ENCODE assay signal across 27 cellular contexts in the genomic region with DNA sequence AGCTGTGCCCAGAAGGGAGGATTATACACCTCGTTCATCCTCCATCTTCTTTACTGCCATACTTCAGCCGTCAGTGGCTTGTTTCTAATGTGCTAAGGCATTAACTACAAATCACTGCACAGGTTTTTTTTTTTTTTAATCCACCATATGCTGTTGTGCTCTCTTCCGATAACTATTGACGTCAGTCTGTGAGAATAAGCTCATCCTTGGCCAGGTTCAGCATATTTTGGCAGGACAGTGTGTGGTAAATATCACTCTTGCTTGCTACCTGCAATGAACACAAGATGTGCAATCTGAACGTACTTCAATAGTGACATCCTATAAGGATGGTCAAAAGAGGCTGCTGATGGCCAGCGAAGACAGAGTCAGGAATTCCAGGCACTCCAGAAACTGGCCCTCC.
"Had no signal": no experiment of that assay in that cellular context is flagged by ENCODE, and none has a peak within 500 bp of the region (broad histone marks: within the 10 kb centered on the region; RNA-seq: fewer than 3 reads in every experiment).

No MANE protein-coding gene starts in this region.

- H3K4me1 Mint-ChIP-seq: memory B cell; stimulated activated effector memory CD8-positive, alpha-beta T cell treated with anti-CD3 and anti-CD28 coated beads, Interleukin-12 subunit alpha, Interleukin-12 subunit beta, amount 100 ng/mL, for 72 hours had no signal

- FAIRE-seq: endothelial cell of umbilical vein, urothelium cell line had no signal

- H3K27ac ChIP-seq: hepatocyte, left ventricle myocardium inferior, lower lobe of right lung, parathyroid adenoma, prostate gland, right lobe of liver, suprapubic skin, thyroid gland had no signal

- H3K4me1 ChIP-seq: left ventricle myocardium inferior, lower lobe of right lung, parathyroid adenoma, prostate gland, right lobe of liver, suprapubic skin, thyroid gland had no signal

- H3K27me3 ChIP-seq: hepatocyte, right lobe of liver, suprapubic skin, thyroid gland had no signal

- H3K36me3 ChIP-seq: left ventricle myocardium inferior, lower lobe of right lung, prostate gland, right lobe of liver, suprapubic skin, thyroid gland had no signal

- H3K27ac Mint-ChIP-seq: endodermal cell; memory B cell; natural killer cell treated with Interleukin-12 subunit alpha and Interleukin-12 subunit beta and Interleukin-15 and Interleukin-18, amount 100 ng/mL, for 72 hours; stimulated activated effector memory CD8-positive, alpha-beta T cell treated with anti-CD3 and anti-CD28 coated beads, Interleukin-12 subunit alpha, Interleukin-12 subunit beta, amount 100 ng/mL, for 72 hours; type B pancreatic cell had no signal

- H3K9ac ChIP-seq: parathyroid adenoma had no signal

- H2AFZ ChIP-seq: hepatocyte, parathyroid adenoma had no signal

- H3K4me2 ChIP-seq: hepatocyte had no signal

- H3K9me3 Mint-ChIP-seq: memory B cell had no signal

- H3K9me3 ChIP-seq: left ventricle myocardium inferior, lower lobe of right lung, prostate gland, right lobe of liver, suprapubic skin, thyroid gland had no signal

- DNase-seq: dermis blood vessel endothelial cell; endodermal cell; erythroblast; foreskin melanocyte; head of caudate nucleus; kidney; left cardiac atrium; left ventricle myocardium inferior; lower lobe of right lung; midbrain; occipital lobe; retina; right lobe of liver; stimulated activated CD4-positive, alpha-beta T cell treated with anti-CD3 and anti-CD28 coated beads, Interleukin-4, amount 100 ng/mL, for 1 hour; stimulated activated CD8-positive, alpha-beta memory T cell treated with anti-CD3 and anti-CD28 coated beads, Interleukin-4, amount 100 ng/mL, for 48 hours; stimulated activated naive CD8-positive, alpha-beta T cell treated with anti-CD3 and anti-CD28 coated beads, Interleukin-15, Interleukin-2, amounts not matched to agents 100 U/mL and 50 U/mL, for 24 hours; thyroid gland had no signal

- H3K36me3 Mint-ChIP-seq: memory B cell; natural killer cell treated with Interleukin-12 subunit alpha and Interleukin-12 subunit beta and Interleukin-15 and Interleukin-18, amount 100 ng/mL, for 72 hours; stimulated activated effector memory CD8-positive, alpha-beta T cell treated with anti-CD3 and anti-CD28 coated beads, Interleukin-12 subunit alpha, Interleukin-12 subunit beta, amount 100 ng/mL, for 72 hours; type B pancreatic cell had no signal

- H3K4me3 Mint-ChIP-seq: endodermal cell; memory B cell; natural killer cell treated with Interleukin-12 subunit alpha and Interleukin-12 subunit beta and Interleukin-15 and Interleukin-18, amount 100 ng/mL, for 72 hours; stimulated activated effector memory CD8-positive, alpha-beta T cell treated with anti-CD3 and anti-CD28 coated beads, Interleukin-12 subunit alpha, Interleukin-12 subunit beta, amount 100 ng/mL, for 72 hours; type B pancreatic cell had no signal

- ATAC-seq: left cardiac atrium; lower lobe of right lung; natural killer cell treated with Interleukin-12 subunit alpha and Interleukin-12 subunit beta and Interleukin-15 and Interleukin-18, amount 100 ng/mL, for 72 hours; right lobe of liver; stimulated activated effector memory CD8-positive, alpha-beta T cell treated with anti-CD3 and anti-CD28 coated beads, Interleukin-12 subunit alpha, Interleukin-12 subunit beta, amount 100 ng/mL, for 72 hours; stimulated activated naive CD8-positive, alpha-beta T cell treated with anti-CD3 and anti-CD28 coated beads, Interleukin-15, Interleukin-2, amounts not matched to agents 100 U/mL and 50 U/mL, for 24 hours had no signal

- H3K4me3 ChIP-seq: hepatocyte, left ventricle myocardium inferior, lower lobe of right lung, prostate gland, right lobe of liver, suprapubic skin, thyroid gland had no signal

- H3K27me3 Mint-ChIP-seq: memory B cell; natural killer cell treated with Interleukin-12 subunit alpha and Interleukin-12 subunit beta and Interleukin-15 and Interleukin-18, amount 100 ng/mL, for 72 hours; type B pancreatic cell had no signal
